In genomic region chrX:101219840-101220191, GRCh38 we compare ENCODE assay signal across 1 cellular context.
TF ChIP-seq lines count a peak whose summit lies in the region.

No MANE protein-coding gene starts in this region.

TF ChIP-seq in GM23338, 12 proteins besides CTCF, POLR2A, EP300 and RAD21 (continued from another document):
- TF ChIP-seq, protein P1, sequence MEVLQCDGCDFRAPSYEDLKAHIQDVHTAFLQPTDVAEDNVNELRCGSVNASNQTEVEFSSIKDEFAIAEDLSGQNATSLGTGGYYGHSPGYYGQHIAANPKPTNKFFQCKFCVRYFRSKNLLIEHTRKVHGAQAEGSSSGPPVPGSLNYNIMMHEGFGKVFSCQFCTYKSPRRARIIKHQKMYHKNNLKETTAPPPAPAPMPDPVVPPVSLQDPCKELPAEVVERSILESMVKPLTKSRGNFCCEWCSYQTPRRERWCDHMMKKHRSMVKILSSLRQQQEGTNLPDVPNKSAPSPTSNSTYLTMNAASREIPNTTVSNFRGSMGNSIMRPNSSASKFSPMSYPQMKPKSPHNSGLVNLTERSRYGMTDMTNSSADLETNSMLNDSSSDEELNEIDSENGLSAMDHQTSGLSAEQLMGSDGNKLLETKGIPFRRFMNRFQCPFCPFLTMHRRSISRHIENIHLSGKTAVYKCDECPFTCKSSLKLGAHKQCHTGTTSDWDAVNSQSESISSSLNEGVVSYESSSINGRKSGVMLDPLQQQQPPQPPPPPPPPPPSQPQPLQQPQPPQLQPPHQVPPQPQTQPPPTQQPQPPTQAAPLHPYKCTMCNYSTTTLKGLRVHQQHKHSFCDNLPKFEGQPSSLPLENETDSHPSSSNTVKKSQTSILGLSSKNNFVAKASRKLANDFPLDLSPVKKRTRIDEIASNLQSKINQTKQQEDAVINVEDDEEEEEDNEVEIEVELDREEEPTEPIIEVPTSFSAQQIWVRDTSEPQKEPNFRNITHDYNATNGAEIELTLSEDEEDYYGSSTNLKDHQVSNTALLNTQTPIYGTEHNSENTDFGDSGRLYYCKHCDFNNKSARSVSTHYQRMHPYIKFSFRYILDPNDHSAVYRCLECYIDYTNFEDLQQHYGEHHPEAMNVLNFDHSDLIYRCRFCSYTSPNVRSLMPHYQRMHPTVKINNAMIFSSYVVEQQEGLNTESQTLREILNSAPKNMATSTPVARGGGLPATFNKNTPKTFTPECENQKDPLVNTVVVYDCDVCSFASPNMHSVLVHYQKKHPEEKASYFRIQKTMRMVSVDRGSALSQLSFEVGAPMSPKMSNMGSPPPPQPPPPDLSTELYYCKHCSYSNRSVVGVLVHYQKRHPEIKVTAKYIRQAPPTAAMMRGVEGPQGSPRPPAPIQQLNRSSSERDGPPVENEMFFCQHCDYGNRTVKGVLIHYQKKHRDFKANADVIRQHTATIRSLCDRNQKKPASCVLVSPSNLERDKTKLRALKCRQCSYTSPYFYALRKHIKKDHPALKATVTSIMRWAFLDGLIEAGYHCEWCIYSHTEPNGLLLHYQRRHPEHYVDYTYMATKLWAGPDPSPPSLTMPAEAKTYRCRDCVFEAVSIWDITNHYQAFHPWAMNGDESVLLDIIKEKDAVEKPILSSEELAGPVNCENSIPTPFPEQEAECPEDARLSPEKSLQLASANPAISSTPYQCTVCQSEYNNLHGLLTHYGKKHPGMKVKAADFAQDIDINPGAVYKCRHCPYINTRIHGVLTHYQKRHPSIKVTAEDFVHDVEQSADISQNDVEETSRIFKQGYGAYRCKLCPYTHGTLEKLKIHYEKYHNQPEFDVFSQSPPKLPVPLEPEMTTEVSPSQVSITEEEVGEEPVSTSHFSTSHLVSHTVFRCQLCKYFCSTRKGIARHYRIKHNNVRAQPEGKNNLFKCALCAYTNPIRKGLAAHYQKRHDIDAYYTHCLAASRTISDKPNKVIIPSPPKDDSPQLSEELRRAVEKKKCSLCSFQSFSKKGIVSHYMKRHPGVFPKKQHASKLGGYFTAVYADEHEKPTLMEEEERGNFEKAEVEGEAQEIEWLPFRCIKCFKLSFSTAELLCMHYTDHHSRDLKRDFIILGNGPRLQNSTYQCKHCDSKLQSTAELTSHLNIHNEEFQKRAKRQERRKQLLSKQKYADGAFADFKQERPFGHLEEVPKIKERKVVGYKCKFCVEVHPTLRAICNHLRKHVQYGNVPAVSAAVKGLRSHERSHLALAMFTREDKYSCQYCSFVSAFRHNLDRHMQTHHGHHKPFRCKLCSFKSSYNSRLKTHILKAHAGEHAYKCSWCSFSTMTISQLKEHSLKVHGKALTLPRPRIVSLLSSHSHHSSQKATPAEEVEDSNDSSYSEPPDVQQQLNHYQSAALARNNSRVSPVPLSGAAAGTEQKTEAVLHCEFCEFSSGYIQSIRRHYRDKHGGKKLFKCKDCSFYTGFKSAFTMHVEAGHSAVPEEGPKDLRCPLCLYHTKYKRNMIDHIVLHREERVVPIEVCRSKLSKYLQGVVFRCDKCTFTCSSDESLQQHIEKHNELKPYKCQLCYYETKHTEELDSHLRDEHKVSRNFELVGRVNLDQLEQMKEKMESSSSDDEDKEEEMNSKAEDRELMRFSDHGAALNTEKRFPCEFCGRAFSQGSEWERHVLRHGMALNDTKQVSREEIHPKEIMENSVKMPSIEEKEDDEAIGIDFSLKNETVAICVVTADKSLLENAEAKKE (CRISPR knock-in tag; IDR thresholded peaks at IDR 0.05): no peak
- TF ChIP-seq EZH2 (IDR thresholded peaks at IDR 0.05; ENCODE audit: low read depth, unreplicated experiment) (no peak), JUNB (IDR thresholded peaks at IDR 0.05; ENCODE audit: unreplicated experiment) (no peak), STAT1 (IDR thresholded peaks at IDR 0.05; ENCODE audit: unreplicated experiment) (no peak), ZNF331 (CRISPR knock-in tag; IDR thresholded peaks at IDR 0.05; ENCODE audit: low read depth) (no peak), NANOG (IDR thresholded peaks at IDR 0.05; ENCODE audit: borderline replicate concordance) (no peak)
- TF ChIP-seq, protein P2, sequence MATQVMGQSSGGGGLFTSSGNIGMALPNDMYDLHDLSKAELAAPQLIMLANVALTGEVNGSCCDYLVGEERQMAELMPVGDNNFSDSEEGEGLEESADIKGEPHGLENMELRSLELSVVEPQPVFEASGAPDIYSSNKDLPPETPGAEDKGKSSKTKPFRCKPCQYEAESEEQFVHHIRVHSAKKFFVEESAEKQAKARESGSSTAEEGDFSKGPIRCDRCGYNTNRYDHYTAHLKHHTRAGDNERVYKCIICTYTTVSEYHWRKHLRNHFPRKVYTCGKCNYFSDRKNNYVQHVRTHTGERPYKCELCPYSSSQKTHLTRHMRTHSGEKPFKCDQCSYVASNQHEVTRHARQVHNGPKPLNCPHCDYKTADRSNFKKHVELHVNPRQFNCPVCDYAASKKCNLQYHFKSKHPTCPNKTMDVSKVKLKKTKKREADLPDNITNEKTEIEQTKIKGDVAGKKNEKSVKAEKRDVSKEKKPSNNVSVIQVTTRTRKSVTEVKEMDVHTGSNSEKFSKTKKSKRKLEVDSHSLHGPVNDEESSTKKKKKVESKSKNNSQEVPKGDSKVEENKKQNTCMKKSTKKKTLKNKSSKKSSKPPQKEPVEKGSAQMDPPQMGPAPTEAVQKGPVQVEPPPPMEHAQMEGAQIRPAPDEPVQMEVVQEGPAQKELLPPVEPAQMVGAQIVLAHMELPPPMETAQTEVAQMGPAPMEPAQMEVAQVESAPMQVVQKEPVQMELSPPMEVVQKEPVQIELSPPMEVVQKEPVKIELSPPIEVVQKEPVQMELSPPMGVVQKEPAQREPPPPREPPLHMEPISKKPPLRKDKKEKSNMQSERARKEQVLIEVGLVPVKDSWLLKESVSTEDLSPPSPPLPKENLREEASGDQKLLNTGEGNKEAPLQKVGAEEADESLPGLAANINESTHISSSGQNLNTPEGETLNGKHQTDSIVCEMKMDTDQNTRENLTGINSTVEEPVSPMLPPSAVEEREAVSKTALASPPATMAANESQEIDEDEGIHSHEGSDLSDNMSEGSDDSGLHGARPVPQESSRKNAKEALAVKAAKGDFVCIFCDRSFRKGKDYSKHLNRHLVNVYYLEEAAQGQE (IDR thresholded peaks at IDR 0.05; ENCODE audit: unreplicated experiment): no peak
